In the genomic region with DNA sequence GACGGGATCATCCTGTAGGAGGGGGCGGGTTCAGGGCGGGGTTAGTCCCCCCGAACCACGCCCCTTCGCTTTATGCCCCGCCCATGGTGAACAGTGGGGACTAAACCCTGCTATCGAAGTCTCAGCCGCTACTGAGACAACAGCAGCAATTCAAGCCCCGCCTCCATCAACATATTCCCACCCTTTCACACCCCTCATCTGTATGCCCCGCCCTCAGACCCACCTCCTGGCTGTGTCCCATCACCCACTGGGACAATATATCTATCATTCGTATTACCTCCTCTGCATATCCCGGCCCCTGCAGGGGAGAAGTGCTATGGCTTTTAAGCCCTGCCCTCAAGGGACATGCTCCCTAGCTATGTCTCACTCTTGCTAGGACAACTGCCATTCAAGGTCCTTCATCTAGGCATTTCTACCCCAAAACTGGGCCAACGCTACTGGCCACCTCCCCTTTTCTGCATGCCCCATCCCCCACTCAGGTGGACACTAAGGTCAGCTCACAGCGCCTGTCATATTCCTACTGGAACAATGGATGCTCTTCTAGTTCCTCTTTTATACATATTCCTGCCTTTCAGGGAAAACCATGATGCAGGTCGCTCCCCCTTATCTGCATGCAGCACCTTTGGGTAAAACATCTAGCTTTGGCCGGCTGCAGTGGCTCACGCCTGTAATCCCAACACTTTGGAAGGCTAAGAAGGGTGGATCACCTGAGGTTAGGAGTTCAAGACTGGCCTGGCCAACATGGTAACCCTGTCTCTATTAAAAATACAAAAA, we compare ENCODE assay signal across 19 cellular contexts. TPM values are rescaled to one million over a fixed set of nuclear protein-coding genes. Genes with fewer than 3 reads are reported as not detected.
DNase-seq lines count a peak whose midpoint lies in the region; ATAC-seq and TF ChIP-seq lines count a peak whose summit lies in the region.
"Had no signal": no experiment of that assay in that cellular context is flagged by ENCODE, and none has a peak within 500 bp of the region (broad histone marks: within the 10 kb centered on the region; RNA-seq: fewer than 3 reads in every experiment).

No MANE protein-coding gene starts in this region.

- H3K36me3 Mint-ChIP-seq in stimulated activated effector memory CD8-positive, alpha-beta T cell treated with anti-CD3 and anti-CD28 coated beads, Interleukin-12 subunit alpha, Interleukin-12 subunit beta, amount 100 ng/mL, for 72 hours, result peaks cover 44% of the 10 kb centered on the region

- intact Hi-C loops in ovary (cut with DNase I), result no loop called here

- no peaks in the 10 kb centered on the region for H3K9me3 ChIP-seq in RWPE2 (ENCODE audit: severe bottlenecking)
- H3K9me3 ChIP-seq in iPS-15b (ENCODE audit: control insufficient read depth, insufficient read depth, low read length), result no peaks in the 10 kb centered on the region
- no peaks in the 10 kb centered on the region for H3K9me3 ChIP-seq in ovary

- H3K4me3 Mint-ChIP-seq in stimulated activated effector memory CD8-positive, alpha-beta T cell treated with anti-CD3 and anti-CD28 coated beads, Interleukin-12 subunit alpha, Interleukin-12 subunit beta, amount 100 ng/mL, for 72 hours, result no peak overlapping the region
- H3K4me3 Mint-ChIP-seq: activated CD4-positive, alpha-beta memory T cell treated with anti-CD3 and anti-CD28 coated beads for 36 hours; HFFc6; natural killer cell had no signal

- H3K4me1 Mint-ChIP-seq in stimulated activated effector memory CD8-positive, alpha-beta T cell treated with anti-CD3 and anti-CD28 coated beads, Interleukin-12 subunit alpha, Interleukin-12 subunit beta, amount 100 ng/mL, for 72 hours, result peaks cover 35% of the 10 kb centered on the region

- no peak for TF ChIP-seq CTCF in RWPE2 (IDR thresholded peaks at IDR 0.05; ENCODE audit: poor library complexity, severe bottlenecking)
- TF ChIP-seq CTCF in ovary (IDR thresholded peaks at IDR 0.05), result no peak

- H3K36me3 ChIP-seq in RWPE2 (ENCODE audit: low read depth) (no peaks in the 10 kb centered on the region; the same call in 1 of the 2 replicates), iPS-15b (ENCODE audit: control insufficient read depth, insufficient read depth, low read length) (peaks cover 2% of the 10 kb centered on the region), ovary (no peaks in the 10 kb centered on the region)

- no peak for TF ChIP-seq POLR2A in ovary (IDR thresholded peaks at IDR 0.05)

- no peak for TF ChIP-seq EP300 in ovary (IDR thresholded peaks at IDR 0.05)

- peaks cover 19% of the 10 kb centered on the region for H3K27me3 ChIP-seq in RWPE2 (ENCODE audit: insufficient read depth, poor library complexity, severe bottlenecking)
- peaks cover 12% of the 10 kb centered on the region for H3K27me3 ChIP-seq in iPS-15b (ENCODE audit: control insufficient read depth, insufficient read depth, low read length)
- H3K27me3 ChIP-seq in ovary, result no peaks in the 10 kb centered on the region

- peak; percentile 44; the same call in 1 of the 3 replicates for ATAC-seq in RWPE2 (ENCODE audit: low read depth)
- ATAC-seq in stimulated activated effector memory CD8-positive, alpha-beta T cell treated with anti-CD3 and anti-CD28 coated beads, Interleukin-12 subunit alpha, Interleukin-12 subunit beta, amount 100 ng/mL, for 72 hours, result peak; percentile 11
- ATAC-seq: natural killer cell had no signal

- H3K9ac ChIP-seq in iPS-15b (ENCODE audit: low read depth, low read length), result no peak overlapping the region

- WGBS in ovary, 3 donors, result 59 to 64% (median 59%) methylated on average over 18 of the region's 18 CpGs

- H3K4me3 ChIP-seq in RWPE2 (ENCODE audit: severe bottlenecking) (no peak overlapping the region), iPS-15b (ENCODE audit: low read depth, low read length) (peak overlapping the region; percentile 74), ovary (no peak overlapping the region)

- H3K4me1 ChIP-seq in RWPE2 (ENCODE audit: insufficient read depth, poor library complexity, severe bottlenecking), result no peaks in the 10 kb centered on the region
- peaks cover 11% of the 10 kb centered on the region for H3K4me1 ChIP-seq in iPS-15b (ENCODE audit: control insufficient read depth, insufficient read depth, low read length)
- no peaks in the 10 kb centered on the region for H3K4me1 ChIP-seq in ovary (ENCODE audit: insufficient read depth)

- H3K9me3 Mint-ChIP-seq in stimulated activated effector memory CD8-positive, alpha-beta T cell treated with anti-CD3 and anti-CD28 coated beads, Interleukin-12 subunit alpha, Interleukin-12 subunit beta, amount 100 ng/mL, for 72 hours, result no peaks in the 10 kb centered on the region
- H3K9me3 Mint-ChIP-seq: activated CD4-positive, alpha-beta memory T cell treated with anti-CD3 and anti-CD28 coated beads for 36 hours; HFFc6; natural killer cell had no signal

- H3K27ac Mint-ChIP-seq in stimulated activated effector memory CD8-positive, alpha-beta T cell treated with anti-CD3 and anti-CD28 coated beads, Interleukin-12 subunit alpha, Interleukin-12 subunit beta, amount 100 ng/mL, for 72 hours, result peak overlapping the region; percentile 26
- H3K27ac Mint-ChIP-seq: activated CD4-positive, alpha-beta memory T cell treated with anti-CD3 and anti-CD28 coated beads for 36 hours; brain; HFFc6 had no signal

- H3K27ac ChIP-seq in RWPE2 (ENCODE audit: poor library complexity, severe bottlenecking) (no peak overlapping the region), ovary (no peak overlapping the region)
- H3K27ac ChIP-seq: RWPE1 had no signal

- DNase-seq in NCI-H82 (lab: John Stamatoyannopoulos, UW), result peak; percentile 62
- no peak for DNase-seq in NCI-H82 treated with DMSO at 0.1 percent for 48 hours (lab: John Stamatoyannopoulos, UW; ENCODE audit: unreplicated experiment)
- DNase-seq in RWPE2 (ENCODE audit: low spot score), result no peak
- no peak for DNase-seq in stimulated activated effector memory CD8-positive, alpha-beta T cell treated with anti-CD3 and anti-CD28 coated beads, Interleukin-12 subunit alpha, Interleukin-12 subunit beta, amount 100 ng/mL, for 72 hours (ENCODE audit: low spot score in 2 of 2)
- no peak for DNase-seq in inferior parietal cortex (ENCODE audit: extremely low spot score)
- DNase-seq in ovary, result no peak
- DNase-seq in stimulated activated CD4-positive, alpha-beta T cell treated with anti-CD3 and anti-CD28 coated beads, Interleukin-1b, Interleukin-23, amount 100 ng/mL, for 48 hours, result no peak
- DNase-seq: activated CD4-positive, alpha-beta memory T cell treated with anti-CD3 and anti-CD28 coated beads for 36 hours; Calu3; HFFc6; natural killer cell; NCI-H1092 treated with DMSO at 0.1 percent for 48 hours; NCI-H510A; T-helper 2 cell had no signal

RNA-seq across cellular contexts. Expression of a gene that starts 11.9 kb away (rescaled TPM):
- 1 to 10 TPM in 4 of 7 donors, under 1 TPM in 3; 0.12 to 2.2 (median 1.2) TPM for total RNA-seq in ovary
- polyA plus RNA-seq in ovary, result 1 to 10 TPM in 1 of 2 donors, under 1 TPM in 1; 0.40 to 1.2 TPM

RNA-seq across cellular contexts. Expression of a gene that starts 12.5 kb away (rescaled TPM):
- not detected for total RNA-seq in ovary
- not detected for polyA plus RNA-seq in ovary
- total RNA-seq: HFFc6, HT1080, lower leg skin had no signal

RNA-seq across cellular contexts. Expression of a gene that starts 27.1 kb away (rescaled TPM):
- 10 to 100 TPM in 3 of 7 donors, 1 to 10 TPM in 4; 5.6 to 21.9 (median 9.9) TPM for total RNA-seq in ovary
- 10 to 100 TPM; 20.5 to 39.7 TPM for polyA plus RNA-seq in ovary
- total RNA-seq: Calu3 had no signal

RNA-seq across cellular contexts. Expression of a gene that starts 33.5 kb away (rescaled TPM):
- 100 to 1,000 TPM in 5 of 7 donors, 10 to 100 TPM in 2; 59.0 to 139 (median 110) TPM for total RNA-seq in ovary
- polyA plus RNA-seq in ovary, result 100 to 1,000 TPM in 1 of 2 donors, 10 to 100 TPM in 1; 64.4 to 119 TPM

RNA-seq across cellular contexts. Expression of a gene that starts 40.5 kb away (rescaled TPM):
- total RNA-seq in ovary, result not detected
- polyA plus RNA-seq in ovary, result not detected
- total RNA-seq: activated CD4-positive, alpha-beta memory T cell treated with anti-CD3 and anti-CD28 coated beads for 36 hours; Calu3; HFFc6; HT1080; lower leg skin; natural killer cell had no signal
